32 cellular contexts compared by ENCODE assay signal in genomic region chr2:190280565-190281330, GRCh38. TPM values are rescaled to one million over a fixed set of nuclear protein-coding genes. Genes with fewer than 3 reads are reported as not detected.
DNase-seq lines count a peak whose midpoint lies in the region; ATAC-seq, FAIRE-seq and TF ChIP-seq lines count a peak whose summit lies in the region.
"Had no signal": no experiment of that assay in that cellular context is flagged by ENCODE, and none has a peak within 500 bp of the region (broad histone marks: within the 10 kb centered on the region; RNA-seq: fewer than 3 reads in every experiment).

No MANE protein-coding gene starts in this region.

- H3K9me3 ChIP-seq in mammary epithelial cell (replicated peaks; ENCODE audit: insufficient read depth, low read length) (no peaks in the 10 kb centered on the region), breast epithelium (no peaks in the 10 kb centered on the region), left lung (no peaks in the 10 kb centered on the region), aorta (ENCODE audit: control insufficient read depth, low read length) (no peaks in the 10 kb centered on the region), uterus (no peaks in the 10 kb centered on the region), kidney (ENCODE audit: control insufficient read depth in 1 of 2, low read length in 2 of 2) (no peaks in the 10 kb centered on the region)
- H3K9me3 ChIP-seq: sigmoid colon had no signal

- H3K9ac ChIP-seq in mammary epithelial cell (ENCODE audit: insufficient read depth, low read length) = no peak overlapping the region
- no peak overlapping the region for H3K9ac ChIP-seq in kidney (ENCODE audit: low read length in 2 of 2)

- FAIRE-seq in kidney (lab: Jason Lieb, UNC) = no peak
- FAIRE-seq: A204.1, astrocyte, GM19239 had no signal

- H3K27ac ChIP-seq in mammary epithelial cell (ENCODE audit: insufficient read depth, low read depth, low read length) = no peak overlapping the region
- peak overlapping the region; percentile 75 to 83 for H3K27ac ChIP-seq in breast epithelium
- H3K27ac ChIP-seq in left lung = no peak overlapping the region
- peak overlapping the region; percentile 30 to 86 for H3K27ac ChIP-seq in aorta (ENCODE audit: low read depth in 1 of 2, low read length in 2 of 2)
- no peak overlapping the region for H3K27ac ChIP-seq in uterus
- no peak overlapping the region for H3K27ac ChIP-seq in kidney (ENCODE audit: low read depth in 2 of 2, low read length in 2 of 2)
- H3K27ac ChIP-seq: sigmoid colon had no signal

- H3K79me2 ChIP-seq in mammary epithelial cell (ENCODE audit: insufficient read depth, low read length) = no peaks in the 10 kb centered on the region

- dilution Hi-C loops in mammary epithelial cell (cut with HindIII; ENCODE audit: low sequenced_read_pairs) = no loop called here

- H3K27me3 Mint-ChIP-seq in MCF 10A (ENCODE audit: insufficient read depth, unreplicated experiment) = no peaks in the 10 kb centered on the region
- H3K27me3 Mint-ChIP-seq: activated CD4-positive, alpha-beta memory T cell treated with anti-CD3 and anti-CD28 coated beads for 36 hours; activated naive CD8-positive, alpha-beta T cell treated with anti-CD3 and anti-CD28 coated beads for 36 hours; CD4-positive, alpha-beta T cell; dendritic cell treated with granulocyte-macrophage colony-stimulating factor and Interleukin-4, amounts not matched to agents 40 ng/mL and 50 ng/mL, for 4 days; memory B cell; stimulated activated memory B cell treated with anti-CD40 and anti-IgM and Interleukin-4, amounts not matched to agents 10 μg/mL and 1 μg/mL and 100 μg/mL, for 72 hours had no signal

- H3K27ac Mint-ChIP-seq in MCF 10A (ENCODE audit: low read depth, unreplicated experiment) = peak overlapping the region; percentile 59
- H3K27ac Mint-ChIP-seq: activated CD4-positive, alpha-beta memory T cell treated with anti-CD3 and anti-CD28 coated beads for 36 hours; activated naive CD8-positive, alpha-beta T cell treated with anti-CD3 and anti-CD28 coated beads for 36 hours; CD4-positive, alpha-beta T cell; dendritic cell treated with granulocyte-macrophage colony-stimulating factor and Interleukin-4, amounts not matched to agents 40 ng/mL and 50 ng/mL, for 4 days; memory B cell; stimulated activated memory B cell treated with anti-CD40 and anti-IgM and Interleukin-4, amounts not matched to agents 10 μg/mL and 1 μg/mL and 100 μg/mL, for 72 hours had no signal

- DNase-seq in MCF 10A (ENCODE audit: unreplicated experiment) = peak; percentile 8
- no peak for DNase-seq in mammary epithelial cell
- no peak for DNase-seq in breast epithelium (ENCODE audit: low spot score in 2 of 2)
- DNase-seq in left lung = peak in 1 of 2 donors; percentile 47
- no peak for DNase-seq in aorta
- no peak for DNase-seq in uterus
- no peak for DNase-seq in kidney
- DNase-seq: activated CD4-positive, alpha-beta memory T cell treated with anti-CD3 and anti-CD28 coated beads for 36 hours; activated CD4-positive, CD25-positive, alpha-beta regulatory T cell treated with anti-CD3 and anti-CD28 coated beads, Interleukin-2, amount 50 U/mL, for 72 hours; activated effector memory CD4-positive, alpha-beta T cell treated with Interleukin-2 at 50 U/mL for 16 hours; activated naive CD8-positive, alpha-beta T cell treated with anti-CD3 and anti-CD28 coated beads for 36 hours; caudate nucleus; CD4-positive, alpha-beta T cell; GF-D8; glutamatergic neuron; kidney glomerular epithelial cell; NCI-H1105; NCI-H1930; NCI-H345; RPMI8226; sigmoid colon; stimulated activated CD4-positive, alpha-beta T cell treated with anti-CD3 and anti-CD28 coated beads, Interleukin-4, amount 100 ng/mL, for 4 hours; T-helper 1 cell had no signal

- 96% methylated on average over 5 of the region's 5 CpGs for WGBS in mammary epithelial cell (ENCODE audit: low coverage, missing lambda C conversion rate)
- 83 to 93% methylated on average over 5 of the region's 5 CpGs for WGBS in aorta, 2 donors

- H3K4me2 ChIP-seq in mammary epithelial cell (ENCODE audit: insufficient read depth, low read depth, low read length) = no peak overlapping the region

- POLR2A ChIA-PET in MCF 10A (lab: Yijun Ruan, JAX) = interaction anchor here (0.5 kb wide), 1 partner anchor 193 kb away, joined by 4 read pairs; no protein-coding TSS in a partner anchor

- H3K4me1 Mint-ChIP-seq in MCF 10A (ENCODE audit: insufficient read depth, unreplicated experiment) = peaks cover 10% of the 10 kb centered on the region
- H3K4me1 Mint-ChIP-seq: neural crest cell; stimulated activated memory B cell treated with anti-CD40 and anti-IgM and Interleukin-4, amounts not matched to agents 10 μg/mL and 1 μg/mL and 100 μg/mL, for 72 hours had no signal

- intact Hi-C loops in MCF 10A (cut with micrococcal nuclease) (no loop called here), mammary epithelial cell (cut with micrococcal nuclease) (no loop called here), breast epithelium (cut with DNase I; ENCODE audit: low total_unique reads) (no loop called here), left lung (cut with DNase I) (no loop called here), aorta (cut with DNase I) (loop anchor here in 1 of 2 donors (5.0 to 10.0 kb wide), 2 partner anchors 37 to 186 kb away; partner anchors contain the start of gene HIBCH), uterus (cut with DNase I; ENCODE audit: low total_unique reads) (no loop called here), kidney (cut with DNase I) (no loop called here)

- ATAC-seq in left lung (peak; percentile 91), aorta (ENCODE audit: low FRiP score) (no peak), GM21360 (IDR thresholded peaks at IDR 0.05; ENCODE audit: unreplicated experiment) (no peak)
- ATAC-seq: HCT116; stimulated activated memory B cell treated with anti-CD40 and anti-IgM and Interleukin-4, amounts not matched to agents 10 μg/mL and 1 μg/mL and 100 μg/mL, for 72 hours had no signal

- BruUV-seq in MCF 10A (replicated peaks; lab: Mats Ljungman, UMichigan) (no TSS peak), mammary epithelial cell (replicated peaks; lab: Mats Ljungman, UMichigan) (no TSS peak)

- CTCF ChIA-PET in MCF 10A (lab: Yijun Ruan, JAX) (interaction anchor here (0.7 to 0.8 kb wide), 2 partner anchors 34 to 305 kb away, joined by 3 read pairs; no protein-coding TSS in a partner anchor), mammary epithelial cell (lab: Charles Lee; ENCODE audit: low non-redundant PET) (no interaction called here)

- H3K4me3 ChIP-seq in mammary epithelial cell (replicated peaks in 1 of 3; ENCODE audit: insufficient read depth in 1 of 3, low read depth in 2 of 3, low read length in 3 of 3) (no peak overlapping the region), breast epithelium (no peak overlapping the region), left lung (no peak overlapping the region), aorta (ENCODE audit: low read length in 2 of 2) (no peak overlapping the region), uterus (no peak overlapping the region), kidney (ENCODE audit: low read length in 2 of 2) (no peak overlapping the region)
- H3K4me3 ChIP-seq: sigmoid colon had no signal

- H3K36me3 ChIP-seq in mammary epithelial cell (ENCODE audit: insufficient read depth, low read length) (no peaks in the 10 kb centered on the region), breast epithelium (no peaks in the 10 kb centered on the region), left lung (peaks cover 0 to 11% of the 10 kb centered on the region in 2 donors), aorta (ENCODE audit: control insufficient read depth in 1 of 2, insufficient read depth in 2 of 2, low read length in 1 of 2) (no peaks in the 10 kb centered on the region), uterus (no peaks in the 10 kb centered on the region), kidney (ENCODE audit: control insufficient read depth in 1 of 2, insufficient read depth in 2 of 2, low read length in 2 of 2) (peaks cover 0 to 5% of the 10 kb centered on the region in 2 donors)

- in situ Hi-C loops in mammary epithelial cell (cut with MboI; ENCODE audit: low sequenced_read_pairs in 2 of 2) = no loop called here

- H3K4me3 Mint-ChIP-seq in MCF 10A (ENCODE audit: unreplicated experiment) = no peak overlapping the region
- H3K4me3 Mint-ChIP-seq: activated CD4-positive, alpha-beta memory T cell treated with anti-CD3 and anti-CD28 coated beads for 36 hours; activated naive CD8-positive, alpha-beta T cell treated with anti-CD3 and anti-CD28 coated beads for 36 hours; CD4-positive, alpha-beta T cell; dendritic cell treated with granulocyte-macrophage colony-stimulating factor and Interleukin-4, amounts not matched to agents 40 ng/mL and 50 ng/mL, for 4 days; memory B cell; neural crest cell; stimulated activated memory B cell treated with anti-CD40 and anti-IgM and Interleukin-4, amounts not matched to agents 10 μg/mL and 1 μg/mL and 100 μg/mL, for 72 hours had no signal

- no peak overlapping the region for H2AFZ ChIP-seq in mammary epithelial cell (ENCODE audit: low read depth, low read length)

- H3K9me3 Mint-ChIP-seq in MCF 10A (ENCODE audit: unreplicated experiment) = no peaks in the 10 kb centered on the region
- H3K9me3 Mint-ChIP-seq: activated CD4-positive, alpha-beta memory T cell treated with anti-CD3 and anti-CD28 coated beads for 36 hours; activated naive CD8-positive, alpha-beta T cell treated with anti-CD3 and anti-CD28 coated beads for 36 hours; CD4-positive, alpha-beta T cell; dendritic cell treated with granulocyte-macrophage colony-stimulating factor and Interleukin-4, amounts not matched to agents 40 ng/mL and 50 ng/mL, for 4 days; memory B cell; stimulated activated memory B cell treated with anti-CD40 and anti-IgM and Interleukin-4, amounts not matched to agents 10 μg/mL and 1 μg/mL and 100 μg/mL, for 72 hours had no signal

- no peak for TF ChIP-seq POLR2A in breast epithelium (IDR thresholded peaks at IDR 0.05)
- TF ChIP-seq POLR2A in uterus (IDR thresholded peaks at IDR 0.05) = no peak

- H4K20me1 ChIP-seq in mammary epithelial cell (ENCODE audit: insufficient read depth, low read length) = no peaks in the 10 kb centered on the region

- H3K4me1 ChIP-seq in mammary epithelial cell (ENCODE audit: insufficient read depth, low read length) (peaks cover 28% of the 10 kb centered on the region), breast epithelium (no peaks in the 10 kb centered on the region), left lung (no peaks in the 10 kb centered on the region), aorta (ENCODE audit: control insufficient read depth in 1 of 2, insufficient read depth in 2 of 2, low read length in 2 of 2) (peaks cover 0 to 6% of the 10 kb centered on the region in 2 donors), uterus (no peaks in the 10 kb centered on the region), kidney (ENCODE audit: control insufficient read depth in 1 of 2, insufficient read depth in 1 of 2, low read depth in 1 of 2, low read length in 2 of 2) (no peaks in the 10 kb centered on the region)
- H3K4me1 ChIP-seq: sigmoid colon had no signal

- TF ChIP-seq CTCF in MCF 10A (IDR thresholded peaks at IDR 0.05; ENCODE audit: unreplicated experiment) (no peak), mammary epithelial cell (conservative IDR thresholded peaks at IDR 0.05 in 1 of 2, IDR thresholded peaks at IDR 0.05 in 1 of 2; ENCODE audit: extremely low read depth in 1 of 2, insufficient read depth in 1 of 2, low read depth in 1 of 2, low read length in 2 of 2) (no peak), breast epithelium (IDR thresholded peaks at IDR 0.05) (no peak), left lung (IDR thresholded peaks at IDR 0.05) (no peak), uterus (IDR thresholded peaks at IDR 0.05) (no peak), kidney (IDR thresholded peaks at IDR 0.05; ENCODE audit: borderline replicate concordance, extremely low read depth, insufficient read depth) (no peak)

- H3K36me3 Mint-ChIP-seq in MCF 10A (ENCODE audit: insufficient read depth, unreplicated experiment) = peaks cover 10% of the 10 kb centered on the region

- H3K27me3 ChIP-seq in mammary epithelial cell (ENCODE audit: insufficient read depth, low read length) = no peaks in the 10 kb centered on the region
- H3K27me3 ChIP-seq in breast epithelium = no peaks in the 10 kb centered on the region
- H3K27me3 ChIP-seq in left lung = no peaks in the 10 kb centered on the region
- H3K27me3 ChIP-seq in aorta (ENCODE audit: control insufficient read depth in 1 of 2, insufficient read depth in 2 of 2, low read length in 1 of 2) = no peaks in the 10 kb centered on the region
- no peaks in the 10 kb centered on the region for H3K27me3 ChIP-seq in uterus
- H3K27me3 ChIP-seq: sigmoid colon had no signal

RNA-seq across cellular contexts. Expression of gene HIBCH, which starts 38.9 kb away (rescaled TPM):
- total RNA-seq in MCF 10A (2022) (14.7 and 16.2 TPM in 2 replicates), mammary epithelial cell (10 to 100 TPM; 17.0 to 20.5 TPM), breast epithelium (10 to 100 TPM; 22.2 to 31.8 (median 22.9) TPM), left lung (10 to 100 TPM; 31.8 to 32.9 TPM), aorta (10 to 100 TPM; 50.1 to 51.5 TPM), uterus (10 to 100 TPM in 3 of 4 donors, 1 to 10 TPM in 1; 9.1 to 53.9 (median 26.9) TPM), kidney (35.7 TPM)
- polyA plus RNA-seq in mammary epithelial cell (7.7 TPM), aorta (10 to 100 TPM; 28.9 to 34.6 TPM), kidney (ENCODE audit: insufficient read depth, low read depth, low replicate concordance) (115 TPM)
- polyA minus RNA-seq in mammary epithelial cell = 4.7 TPM

Comparison
In these comparisons a context has a peak if more than half of its experiments do, and no peak if none do; other contexts are left out.
1. H3K27ac ChIP-seq: peak in breast epithelium (2 of 2) and aorta (2 of 2); none in mammary epithelial cell (single experiment), left lung (0 of 2), uterus (0 of 2) and kidney (0 of 2).